Comparison of ENCODE assay signal across 1 cellular context in the genomic region with DNA sequence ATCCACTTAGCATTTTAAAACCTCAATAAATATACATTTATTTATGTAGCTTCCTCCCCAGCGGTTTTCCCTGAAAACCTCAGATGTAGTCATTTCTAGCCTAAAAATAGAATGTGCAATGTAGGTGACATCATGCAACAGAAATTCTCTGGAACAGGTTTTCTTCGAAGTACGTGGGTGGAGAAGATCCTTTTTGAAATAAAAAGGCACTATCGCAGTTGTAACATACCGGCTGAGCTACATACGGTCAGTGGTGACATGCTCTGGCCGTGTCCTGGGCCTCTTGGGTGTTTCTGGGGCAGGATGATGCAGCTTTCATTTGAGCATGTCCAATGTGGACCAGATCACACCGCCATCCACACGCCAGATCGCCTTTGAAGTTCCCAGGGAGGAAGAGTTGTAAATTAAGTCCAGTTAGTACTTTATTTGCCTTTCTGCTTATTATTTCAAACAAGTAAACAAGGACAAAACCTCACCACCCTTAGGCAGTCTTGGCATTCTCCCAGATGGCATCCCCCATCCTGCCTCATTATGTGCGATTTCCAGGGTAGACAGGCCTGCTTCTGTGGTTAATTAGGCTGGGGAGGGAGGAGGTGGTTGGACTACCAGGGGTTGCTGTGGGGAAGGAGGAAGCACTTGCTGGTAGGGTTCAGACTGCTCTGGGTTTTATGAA.
TF ChIP-seq lines count a peak whose summit lies in the region.

No MANE protein-coding gene starts in this region.

TF ChIP-seq in K562, 482 proteins besides CTCF, POLR2A, EP300 and RAD21 (continued from another document and continues in another):
- TF ChIP-seq YY1 (IDR thresholded peaks at IDR 0.05; ENCODE audit: borderline replicate concordance in 1 of 3, control insufficient read depth in 1 of 3, extremely low read depth in 1 of 3, insufficient read depth in 3 of 3, insufficient read length in 1 of 3, insufficient replicate concordance in 2 of 3, low read depth in 1 of 3, low read length in 2 of 3) (no peak), MTA2 (IDR thresholded peaks at IDR 0.05; ENCODE audit: low read depth) (no peak), CEBPG (CRISPR knock-in tag; IDR thresholded peaks at IDR 0.05) (no peak), CEBPG (tag; conservative IDR thresholded peaks at IDR 0.05 in 1 of 2, IDR thresholded peaks at IDR 0.05 in 1 of 2) (peak in 1 of 2 experiments; percentile 79; a peak in 2 of 4 replicates), ATF6 (CRISPR knock-in tag; IDR thresholded peaks at IDR 0.05) (no peak), NR3C1 (CRISPR knock-in tag; IDR thresholded peaks at IDR 0.05) (no peak), PRDM10 (IDR thresholded peaks at IDR 0.05; ENCODE audit: partially characterized antibody) (no peak), TFAP4 (CRISPR knock-in tag; IDR thresholded peaks at IDR 0.05; ENCODE audit: borderline replicate concordance) (no peak), PHB (CRISPR knock-in tag; IDR thresholded peaks at IDR 0.05) (no peak), FOXM1 (IDR thresholded peaks at IDR 0.05; ENCODE audit: low read depth) (no peak), FOXM1 (CRISPR knock-in tag; IDR thresholded peaks at IDR 0.05; ENCODE audit: low read depth) (0 out of 2 replicates have a peak, but pooled peaks have one; percentile 54), CBFA2T2 (conservative IDR thresholded peaks at IDR 0.05) (peak; percentile 24; the same call in 1 of the 2 replicates), GABPB1 (CRISPR knock-in tag; IDR thresholded peaks at IDR 0.05) (no peak), GATAD2A (IDR thresholded peaks at IDR 0.05) (no peak), SMARCA5 (IDR thresholded peaks at IDR 0.05) (no peak), PHF21A (IDR thresholded peaks at IDR 0.05; ENCODE audit: borderline replicate concordance, low read depth) (no peak), ZNF668 (CRISPR knock-in tag; IDR thresholded peaks at IDR 0.05) (no peak), SMARCA4 (IDR thresholded peaks at IDR 0.05) (peak; percentile 84), ZNF3 (CRISPR knock-in tag; IDR thresholded peaks at IDR 0.05) (no peak), ZFP36 (IDR thresholded peaks at IDR 0.05; ENCODE audit: low read depth, low read length, partially characterized antibody) (no peak), NR2C2 (CRISPR knock-in tag; IDR thresholded peaks at IDR 0.05) (0 out of 2 replicates have a peak, but pooled peaks have one; percentile 16), NR2C2 (tag; IDR thresholded peaks at IDR 0.05) (no peak; the same call in 1 of the 2 replicates), SMARCC2 (IDR thresholded peaks at IDR 0.05; ENCODE audit: low read depth) (0 out of 2 replicates have a peak, but pooled peaks have one; percentile 53), ETV6 (IDR thresholded peaks at IDR 0.05; ENCODE audit: borderline replicate concordance in 1 of 2, low read depth in 2 of 2, low read length in 1 of 2) (no peak), ETV6 (CRISPR knock-in tag; IDR thresholded peaks at IDR 0.05; ENCODE audit: borderline replicate concordance) (no peak), CREM (IDR thresholded peaks at IDR 0.05; ENCODE audit: low read depth) (peak; percentile 32; the same call in 1 of the 2 replicates), E2F5 (CRISPR knock-in tag; IDR thresholded peaks at IDR 0.05) (no peak), TEAD1 (CRISPR knock-in tag; IDR thresholded peaks at IDR 0.05) (peak; percentile 34 to 46; a peak in 1 of 4 replicates), EGR1 (conservative IDR thresholded peaks at IDR 0.05) (peak; percentile 97), GATA2 (CRISPR knock-in tag; IDR thresholded peaks at IDR 0.05) (peak; percentile 41; the same call in 1 of the 2 replicates), CTBP1 (IDR thresholded peaks at IDR 0.05; ENCODE audit: borderline replicate concordance) (peak; percentile 75; the same call in 1 of the 2 replicates), TAL1 (IDR thresholded peaks at IDR 0.05) (peak; percentile 44; the same call in 1 of the 2 replicates), ZNF184 (CRISPR knock-in tag; IDR thresholded peaks at IDR 0.05) (no peak), SLC30A9 (CRISPR knock-in tag; IDR thresholded peaks at IDR 0.05) (no peak), NFXL1 (CRISPR knock-in tag; IDR thresholded peaks at IDR 0.05) (no peak), ZNF589 (CRISPR knock-in tag; IDR thresholded peaks at IDR 0.05; ENCODE audit: low read depth) (0 out of 2 replicates have a peak, but pooled peaks have one; percentile 29), HSF4 (CRISPR knock-in tag; IDR thresholded peaks at IDR 0.05; ENCODE audit: borderline replicate concordance) (no peak), JUN (IDR thresholded peaks at IDR 0.05; ENCODE audit: borderline replicate concordance, low read depth, low read length) (peak; percentile 91), JUN (CRISPR knock-in tag; IDR thresholded peaks at IDR 0.05; ENCODE audit: borderline replicate concordance) (peak; percentile 31; the same call in 1 of the 2 replicates), MXI1 (IDR thresholded peaks at IDR 0.05; ENCODE audit: low read depth, low read length) (no peak), RAD51 (IDR thresholded peaks at IDR 0.05; ENCODE audit: borderline replicate concordance, low read depth) (no peak)
- TF ChIP-seq, protein P1, sequence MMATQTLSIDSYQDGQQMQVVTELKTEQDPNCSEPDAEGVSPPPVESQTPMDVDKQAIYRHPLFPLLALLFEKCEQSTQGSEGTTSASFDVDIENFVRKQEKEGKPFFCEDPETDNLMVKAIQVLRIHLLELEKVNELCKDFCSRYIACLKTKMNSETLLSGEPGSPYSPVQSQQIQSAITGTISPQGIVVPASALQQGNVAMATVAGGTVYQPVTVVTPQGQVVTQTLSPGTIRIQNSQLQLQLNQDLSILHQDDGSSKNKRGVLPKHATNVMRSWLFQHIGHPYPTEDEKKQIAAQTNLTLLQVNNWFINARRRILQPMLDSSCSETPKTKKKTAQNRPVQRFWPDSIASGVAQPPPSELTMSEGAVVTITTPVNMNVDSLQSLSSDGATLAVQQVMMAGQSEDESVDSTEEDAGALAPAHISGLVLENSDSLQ (IDR thresholded peaks at IDR 0.05) = no peak
- TF ChIP-seq, protein P2, sequence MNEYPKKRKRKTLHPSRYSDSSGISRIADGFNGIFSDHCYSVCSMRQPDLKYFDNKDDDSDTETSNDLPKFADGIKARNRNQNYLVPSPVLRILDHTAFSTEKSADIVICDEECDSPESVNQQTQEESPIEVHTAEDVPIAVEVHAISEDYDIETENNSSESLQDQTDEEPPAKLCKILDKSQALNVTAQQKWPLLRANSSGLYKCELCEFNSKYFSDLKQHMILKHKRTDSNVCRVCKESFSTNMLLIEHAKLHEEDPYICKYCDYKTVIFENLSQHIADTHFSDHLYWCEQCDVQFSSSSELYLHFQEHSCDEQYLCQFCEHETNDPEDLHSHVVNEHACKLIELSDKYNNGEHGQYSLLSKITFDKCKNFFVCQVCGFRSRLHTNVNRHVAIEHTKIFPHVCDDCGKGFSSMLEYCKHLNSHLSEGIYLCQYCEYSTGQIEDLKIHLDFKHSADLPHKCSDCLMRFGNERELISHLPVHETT (CRISPR knock-in tag; conservative IDR thresholded peaks at IDR 0.05 in 1 of 2, IDR thresholded peaks at IDR 0.05 in 1 of 2) = no peak
- TF ChIP-seq, protein P3, sequence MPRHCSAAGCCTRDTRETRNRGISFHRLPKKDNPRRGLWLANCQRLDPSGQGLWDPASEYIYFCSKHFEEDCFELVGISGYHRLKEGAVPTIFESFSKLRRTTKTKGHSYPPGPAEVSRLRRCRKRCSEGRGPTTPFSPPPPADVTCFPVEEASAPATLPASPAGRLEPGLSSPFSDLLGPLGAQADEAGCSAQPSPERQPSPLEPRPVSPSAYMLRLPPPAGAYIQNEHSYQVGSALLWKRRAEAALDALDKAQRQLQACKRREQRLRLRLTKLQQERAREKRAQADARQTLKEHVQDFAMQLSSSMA (CRISPR knock-in tag; IDR thresholded peaks at IDR 0.05) = no peak
- TF ChIP-seq, protein P4, sequence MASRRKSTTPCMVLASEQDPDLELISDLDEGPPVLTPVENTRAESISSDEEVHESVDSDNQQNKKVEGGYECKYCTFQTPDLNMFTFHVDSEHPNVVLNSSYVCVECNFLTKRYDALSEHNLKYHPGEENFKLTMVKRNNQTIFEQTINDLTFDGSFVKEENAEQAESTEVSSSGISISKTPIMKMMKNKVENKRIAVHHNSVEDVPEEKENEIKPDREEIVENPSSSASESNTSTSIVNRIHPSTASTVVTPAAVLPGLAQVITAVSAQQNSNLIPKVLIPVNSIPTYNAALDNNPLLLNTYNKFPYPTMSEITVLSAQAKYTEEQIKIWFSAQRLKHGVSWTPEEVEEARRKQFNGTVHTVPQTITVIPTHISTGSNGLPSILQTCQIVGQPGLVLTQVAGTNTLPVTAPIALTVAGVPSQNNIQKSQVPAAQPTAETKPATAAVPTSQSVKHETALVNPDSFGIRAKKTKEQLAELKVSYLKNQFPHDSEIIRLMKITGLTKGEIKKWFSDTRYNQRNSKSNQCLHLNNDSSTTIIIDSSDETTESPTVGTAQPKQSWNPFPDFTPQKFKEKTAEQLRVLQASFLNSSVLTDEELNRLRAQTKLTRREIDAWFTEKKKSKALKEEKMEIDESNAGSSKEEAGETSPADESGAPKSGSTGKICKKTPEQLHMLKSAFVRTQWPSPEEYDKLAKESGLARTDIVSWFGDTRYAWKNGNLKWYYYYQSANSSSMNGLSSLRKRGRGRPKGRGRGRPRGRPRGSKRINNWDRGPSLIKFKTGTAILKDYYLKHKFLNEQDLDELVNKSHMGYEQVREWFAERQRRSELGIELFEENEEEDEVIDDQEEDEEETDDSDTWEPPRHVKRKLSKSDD (conservative IDR thresholded peaks at IDR 0.05; ENCODE audit: low read length) = no peak
- TF ChIP-seq, protein P5, sequence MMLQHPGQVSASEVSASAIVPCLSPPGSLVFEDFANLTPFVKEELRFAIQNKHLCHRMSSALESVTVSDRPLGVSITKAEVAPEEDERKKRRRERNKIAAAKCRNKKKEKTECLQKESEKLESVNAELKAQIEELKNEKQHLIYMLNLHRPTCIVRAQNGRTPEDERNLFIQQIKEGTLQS (IDR thresholded peaks at IDR 0.05) = peak; percentile 98
- TF ChIP-seq, protein P5 (CRISPR knock-in tag; conservative IDR thresholded peaks at IDR 0.05) = 0 out of 2 replicates have a peak, but pooled peaks have one; percentile 43
- TF ChIP-seq, protein P6, sequence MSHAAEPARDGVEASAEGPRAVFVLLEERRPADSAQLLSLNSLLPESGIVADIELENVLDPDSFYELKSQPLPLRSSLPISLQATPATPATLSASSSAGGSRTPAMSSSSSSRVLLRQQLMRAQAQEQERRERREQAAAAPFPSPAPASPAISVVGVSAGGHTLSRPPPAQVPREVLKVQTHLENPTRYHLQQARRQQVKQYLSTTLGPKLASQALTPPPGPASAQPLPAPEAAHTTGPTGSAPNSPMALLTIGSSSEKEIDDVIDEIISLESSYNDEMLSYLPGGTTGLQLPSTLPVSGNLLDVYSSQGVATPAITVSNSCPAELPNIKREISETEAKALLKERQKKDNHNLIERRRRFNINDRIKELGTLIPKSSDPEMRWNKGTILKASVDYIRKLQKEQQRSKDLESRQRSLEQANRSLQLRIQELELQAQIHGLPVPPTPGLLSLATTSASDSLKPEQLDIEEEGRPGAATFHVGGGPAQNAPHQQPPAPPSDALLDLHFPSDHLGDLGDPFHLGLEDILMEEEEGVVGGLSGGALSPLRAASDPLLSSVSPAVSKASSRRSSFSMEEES (CRISPR knock-in tag; IDR thresholded peaks at IDR 0.05) = no peak
